Comparison of ENCODE assay signal across 18 cellular contexts in genomic region chr2:167380094-167380493, GRCh38.
A peak's percentile ranks its signal among the peaks of the same experiment; 100 is the strongest.
DNase-seq lines count a peak whose midpoint lies in the region; ATAC-seq, FAIRE-seq and TF ChIP-seq lines count a peak whose summit lies in the region.
"Had no signal": no experiment of that assay in that cellular context is flagged by ENCODE, and none has a peak within 500 bp of the region (broad histone marks: within the 10 kb centered on the region; RNA-seq: fewer than 3 reads in every experiment).

No MANE protein-coding gene starts in this region.

- no peak overlapping the region for H2BK120ac ChIP-seq in H1 (replicated peaks; ENCODE audit: low read depth, low read length)

- dilution Hi-C loops in mammary epithelial cell (cut with HindIII; ENCODE audit: low sequenced_read_pairs): no loop called here

- no peak overlapping the region for H3K18ac ChIP-seq in H1 (ENCODE audit: extremely low read depth, low read length)

- H3K79me2 ChIP-seq in HepG2 (ENCODE audit: insufficient read depth, low read length) (no peaks in the 10 kb centered on the region), H1 (ENCODE audit: control insufficient read depth in 1 of 2, insufficient read depth in 2 of 2, low read length in 2 of 2) (peaks cover 3 to 57% of the 10 kb centered on the region in 2 experiments; a peak in 3 of 4 replicates), mammary epithelial cell (ENCODE audit: insufficient read depth, low read length) (no peaks in the 10 kb centered on the region)

- H3K4me2 ChIP-seq in HepG2 (ENCODE audit: low read depth, low read length): no peak overlapping the region
- H3K4me2 ChIP-seq in H1 (ENCODE audit: insufficient read depth in 1 of 2, low read depth in 2 of 2, low read length in 2 of 2): no peak overlapping the region
- H3K4me2 ChIP-seq in mammary epithelial cell (ENCODE audit: insufficient read depth, low read depth, low read length): no peak overlapping the region
- H3K4me2 ChIP-seq: BLaER1 treated with 17β-estradiol and CSF1 and Interleukin-3, amounts not matched to agents 10 nM and 100 nM had no signal

- no peak overlapping the region for H3K23ac ChIP-seq in H1 (ENCODE audit: insufficient read length)

- H3K27me3 ChIP-seq in HepG2 (ENCODE audit: control insufficient read depth in 1 of 2, insufficient read depth in 2 of 2, low read length in 2 of 2): no peaks in the 10 kb centered on the region
- H3K27me3 ChIP-seq in right lobe of liver: no peaks in the 10 kb centered on the region
- H3K27me3 ChIP-seq in H1 (replicated peaks in 1 of 4; ENCODE audit: control insufficient read depth in 3 of 4, extremely low read depth in 1 of 4, insufficient read depth in 3 of 4, low read length in 3 of 4): no peaks in the 10 kb centered on the region
- no peaks in the 10 kb centered on the region for H3K27me3 ChIP-seq in spleen (replicated peaks in 1 of 7)
- H3K27me3 ChIP-seq in mammary epithelial cell (ENCODE audit: insufficient read depth, low read length): no peaks in the 10 kb centered on the region
- H3K27me3 ChIP-seq: BLaER1 treated with 17β-estradiol and CSF1 and Interleukin-3, amounts not matched to agents 10 nM and 100 nM had no signal

- peak overlapping the region; percentile 14 for H3K4ac ChIP-seq in H1 (replicated peaks; ENCODE audit: insufficient read length, low read depth, low read length)

- H3K4me1 ChIP-seq in HepG2 (ENCODE audit: insufficient read depth, low read length): no peaks in the 10 kb centered on the region
- no peaks in the 10 kb centered on the region for H3K4me1 ChIP-seq in right lobe of liver
- peaks cover 2 to 9% (median 8%) of the 10 kb centered on the region in 4 experiments; a peak in 5 of 7 replicates for H3K4me1 ChIP-seq in H1 (replicated peaks in 1 of 4; ENCODE audit: control insufficient read depth in 3 of 4, insufficient read depth in 4 of 4, low read length in 3 of 4)
- H3K4me1 ChIP-seq in spleen: no peaks in the 10 kb centered on the region
- no peaks in the 10 kb centered on the region for H3K4me1 ChIP-seq in mammary epithelial cell (ENCODE audit: insufficient read depth, low read length)
- H3K4me1 ChIP-seq: BLaER1 treated with 17β-estradiol and CSF1 and Interleukin-3, amounts not matched to agents 10 nM and 100 nM had no signal

- H2BK20ac ChIP-seq in H1 (ENCODE audit: low read length): no peak overlapping the region

- H2AFZ ChIP-seq in HepG2 (ENCODE audit: low read length) (no peak overlapping the region), H1 (ENCODE audit: low read length) (no peak overlapping the region), mammary epithelial cell (ENCODE audit: low read depth, low read length) (no peak overlapping the region)

- no peaks in the 10 kb centered on the region for H3K23me2 ChIP-seq in H1 (ENCODE audit: low read depth, low read length)

- H4K20me1 ChIP-seq in HepG2 (ENCODE audit: insufficient read depth, low read length): no peaks in the 10 kb centered on the region
- H4K20me1 ChIP-seq in H1 (replicated peaks in 1 of 2; ENCODE audit: control insufficient read depth in 1 of 2, insufficient read depth in 2 of 2, low read length in 2 of 2): peaks cover 5 to 8% of the 10 kb centered on the region in 2 experiments
- H4K20me1 ChIP-seq in mammary epithelial cell (ENCODE audit: insufficient read depth, low read length): no peaks in the 10 kb centered on the region
- H4K20me1 ChIP-seq: BLaER1 treated with 17β-estradiol and CSF1 and Interleukin-3, amounts not matched to agents 10 nM and 100 nM had no signal

- FAIRE-seq in HepG2 (lab: Jason Lieb, UNC) (no peak), H1 (lab: Jason Lieb, UNC) (no peak)
- FAIRE-seq: G401.6, GM12891 had no signal

- intact Hi-C loops in HepG2 (cut with micrococcal nuclease; ENCODE audit: unreplicated experiment): no loop called here
- intact Hi-C loops in right lobe of liver (cut with DNase I): no loop called here
- intact Hi-C loops in spleen (cut with DNase I; ENCODE audit: low total_unique reads): no loop called here
- intact Hi-C loops in mammary epithelial cell (cut with micrococcal nuclease): no loop called here

- H3K14ac ChIP-seq in H1 (ENCODE audit: insufficient read length): no peak overlapping the region

- BruUV-seq in HepG2 (replicated peaks; lab: Mats Ljungman, UMichigan): no TSS peak
- no TSS peak for BruUV-seq in mammary epithelial cell (replicated peaks; lab: Mats Ljungman, UMichigan)

- no peak overlapping the region for H2BK5ac ChIP-seq in H1 (ENCODE audit: low read depth, low read length)

- no peak for DNase-seq in HepG2 (ENCODE audit: low spot score)
- DNase-seq in right lobe of liver: no peak
- DNase-seq in H1 (ENCODE audit: low read depth in 1 of 2, low spot score in 2 of 2): no peak
- DNase-seq in spleen: peak; percentile 17
- DNase-seq in germinal center (ENCODE audit: low spot score): no peak
- no peak for DNase-seq in mammary epithelial cell
- DNase-seq: ACHN; Calu3; CD4-positive, CD25-positive, alpha-beta regulatory T cell; DMS 273 treated with DMSO at 0.1 percent for 48 hours; DMS79 treated with DMSO at 0.1 percent for 48 hours; KG1 had no signal

- H3K56ac ChIP-seq in H1 (replicated peaks; ENCODE audit: insufficient read length, low read depth, low read length): no peak overlapping the region

- H4K5ac ChIP-seq in H1 (ENCODE audit: insufficient read length, low read depth, low read length): no peak overlapping the region

- H3K79me1 ChIP-seq in H1 (ENCODE audit: low read depth, low read length): peaks cover 8% of the 10 kb centered on the region

- TF ChIP-seq CTCF in HepG2 (CRISPR knock-in tag; IDR thresholded peaks at IDR 0.05) (peak; percentile 12; the same call in 1 of the 2 replicates), right lobe of liver (IDR thresholded peaks at IDR 0.05) (no peak), H1 (IDR thresholded peaks at IDR 0.05; ENCODE audit: control extremely low read depth in 1 of 3, insufficient read depth in 1 of 3, low read depth in 1 of 3, low read length in 3 of 3) (peak in 1 of 3 experiments; percentile 16; a peak in 1 of 4 replicates), spleen (IDR thresholded peaks at IDR 0.05 in 8 of 11, conservative IDR thresholded peaks at IDR 0.05 in 3 of 11) (no peak), mammary epithelial cell (conservative IDR thresholded peaks at IDR 0.05 in 1 of 2, IDR thresholded peaks at IDR 0.05 in 1 of 2; ENCODE audit: extremely low read depth in 1 of 2, insufficient read depth in 1 of 2, low read depth in 1 of 2, low read length in 2 of 2) (no peak)

- WGBS in HepG2 (ENCODE audit: low lambda C conversion rate): no CpG with 5 or more reads among the region's 2 CpGs
- WGBS in right lobe of liver (ENCODE audit: insufficient coverage, low coverage, low lambda C conversion rate, missing lambda C conversion rate): no CpG with 5 or more reads among the region's 2 CpGs
- 84% methylated on average over 2 of the region's 2 CpGs; no CpG with 5 or more reads in 1 of the 2 experiments for WGBS in H1 (ENCODE audit: extremely low coverage in 1 of 2, insufficient coverage in 1 of 2, insufficient read length in 1 of 2, insufficient replicate concordance in 2 of 2, low coverage in 1 of 2, low lambda C conversion rate in 2 of 2, missing lambda C conversion rate in 1 of 2), 2 experiments
- 79 to 100% (median 91%) methylated on average over 2 of the region's 2 CpGs for WGBS in spleen, 5 donors
- 69% methylated on average over 2 of the region's 2 CpGs for WGBS in mammary epithelial cell (ENCODE audit: low coverage, missing lambda C conversion rate)

- POLR2A ChIA-PET in HepG2 (lab: Yijun Ruan, JAX): interaction anchor here (0.6 kb wide), 1 partner anchor 87 kb away, joined by 3 read pairs; no protein-coding TSS in a partner anchor
- POLR2A ChIA-PET in H1 (lab: Charles Lee; ENCODE audit: partially characterized antibody): no interaction called here

- no peak overlapping the region for H2BK12ac ChIP-seq in H1 (ENCODE audit: low read depth, low read length)

- ATAC-seq in HepG2 (peak; percentile 40; the same call in 1 of the 3 replicates), right lobe of liver (no peak), GM21423 (IDR thresholded peaks at IDR 0.05; ENCODE audit: unreplicated experiment) (no peak)
- ATAC-seq: HCT116 had no signal

- TF ChIP-seq RAD21 in HepG2 (CRISPR knock-in tag; IDR thresholded peaks at IDR 0.05) (no peak), H1 (IDR thresholded peaks at IDR 0.05 in 1 of 2, conservative IDR thresholded peaks at IDR 0.05 in 1 of 2; ENCODE audit: low read depth in 2 of 2, low read length in 2 of 2) (no peak)

- H3K36me3 ChIP-seq in HepG2 (replicated peaks in 1 of 2; ENCODE audit: control insufficient read depth in 1 of 2, insufficient read depth in 2 of 2, low read length in 2 of 2): no peaks in the 10 kb centered on the region
- H3K36me3 ChIP-seq in right lobe of liver: no peaks in the 10 kb centered on the region
- no peaks in the 10 kb centered on the region for H3K36me3 ChIP-seq in H1 (ENCODE audit: control insufficient read depth in 2 of 4, insufficient read depth in 4 of 4, low read length in 3 of 4)
- no peaks in the 10 kb centered on the region for H3K36me3 ChIP-seq in spleen
- H3K36me3 ChIP-seq in mammary epithelial cell (ENCODE audit: insufficient read depth, low read length): no peaks in the 10 kb centered on the region
- H3K36me3 ChIP-seq: BLaER1 treated with 17β-estradiol and CSF1 and Interleukin-3, amounts not matched to agents 10 nM and 100 nM had no signal

- in situ Hi-C loops in HepG2 (cut with HindIII; ENCODE audit: extremely low pct_ligation_motif_present, low pct_unique_long_range_greater_than_20kb): no loop called here
- in situ Hi-C loops in mammary epithelial cell (cut with MboI; ENCODE audit: low sequenced_read_pairs in 2 of 2): no loop called here

- H4K91ac ChIP-seq in H1 (replicated peaks; ENCODE audit: insufficient read length, low read length): peak overlapping the region; percentile 56

- H3K9me3 ChIP-seq in HepG2 (ENCODE audit: low read length) (no peaks in the 10 kb centered on the region), right lobe of liver (no peaks in the 10 kb centered on the region), H1 (ENCODE audit: insufficient read depth in 2 of 2, low read depth in 1 of 2, low read length in 1 of 2) (no peaks in the 10 kb centered on the region), spleen (peaks cover 0 to 15% (median 1%) of the 10 kb centered on the region in 8 donors), mammary epithelial cell (replicated peaks; ENCODE audit: insufficient read depth, low read length) (no peaks in the 10 kb centered on the region)
- H3K9me3 ChIP-seq: BLaER1 treated with 17β-estradiol and CSF1 and Interleukin-3, amounts not matched to agents 10 nM and 100 nM had no signal

- no peak overlapping the region for H3K27ac ChIP-seq in HepG2 (ENCODE audit: extremely low read length, insufficient read depth, low read length)
- no peak overlapping the region for H3K27ac ChIP-seq in right lobe of liver
- no peak overlapping the region for H3K27ac ChIP-seq in H1 (ENCODE audit: low read depth, low read length)
- no peak overlapping the region for H3K27ac ChIP-seq in spleen
- no peak overlapping the region for H3K27ac ChIP-seq in mammary epithelial cell (ENCODE audit: insufficient read depth, low read depth, low read length)
- H3K27ac ChIP-seq: BLaER1 treated with 17β-estradiol and CSF1 and Interleukin-3, amounts not matched to agents 10 nM and 100 nM; HL-60 had no signal

- H2BK15ac ChIP-seq in H1 (ENCODE audit: low read length): no peak overlapping the region

- no peak for TF ChIP-seq POLR2A in HepG2 (IDR thresholded peaks at IDR 0.05; ENCODE audit: insufficient read depth in 1 of 2, low read depth in 2 of 2, low read length in 2 of 2)
- no peak for TF ChIP-seq POLR2A in right lobe of liver (IDR thresholded peaks at IDR 0.05)
- TF ChIP-seq POLR2A in H1 (IDR thresholded peaks at IDR 0.05; ENCODE audit: control extremely low read depth in 1 of 2, low read depth in 2 of 2, low read length in 2 of 2): no peak
- TF ChIP-seq POLR2A in spleen (IDR thresholded peaks at IDR 0.05): no peak

- no peak overlapping the region for H2AK5ac ChIP-seq in H1 (ENCODE audit: low read depth, low read length)

- CTCF ChIA-PET in HepG2 (lab: Yijun Ruan, JAX; ENCODE audit: low intra/inter-chr PET ratio, low total read pairs) (no interaction called here), H1 (lab: Charles Lee; ENCODE audit: partially characterized antibody) (interaction anchor here (0.9 to 2.9 kb wide), 8 partner anchors 9 to 1235 kb away, joined by 3 to 8 read pairs (median 3); no protein-coding TSS in a partner anchor), mammary epithelial cell (lab: Charles Lee; ENCODE audit: low non-redundant PET) (no interaction called here)

- H3K9ac ChIP-seq in HepG2 (ENCODE audit: insufficient read depth, low read depth, low read length) (no peak overlapping the region), H1 (replicated peaks in 1 of 4; ENCODE audit: extremely low read depth in 1 of 4, low read depth in 3 of 4, low read length in 3 of 4) (no peak overlapping the region), mammary epithelial cell (ENCODE audit: insufficient read depth, low read length) (no peak overlapping the region)
- H3K9ac ChIP-seq: BLaER1 treated with 17β-estradiol and CSF1 and Interleukin-3, amounts not matched to agents 10 nM and 100 nM had no signal

- H3K4me3 ChIP-seq in HepG2 (replicated peaks in 1 of 3; ENCODE audit: insufficient read depth in 1 of 3, low read depth in 2 of 3, low read length in 3 of 3): no peak overlapping the region
- no peak overlapping the region for H3K4me3 ChIP-seq in right lobe of liver
- no peak overlapping the region for H3K4me3 ChIP-seq in H1 (ENCODE audit: extremely low read depth in 1 of 4, insufficient read depth in 2 of 4, low read depth in 3 of 4, low read length in 4 of 4)
- H3K4me3 ChIP-seq in spleen: no peak overlapping the region
- no peak overlapping the region for H3K4me3 ChIP-seq in mammary epithelial cell (replicated peaks in 1 of 3; ENCODE audit: insufficient read depth in 1 of 3, low read depth in 2 of 3, low read length in 3 of 3)
- H3K4me3 ChIP-seq: BLaER1 treated with 17β-estradiol and CSF1 and Interleukin-3, amounts not matched to agents 10 nM and 100 nM had no signal

- no peak for TF ChIP-seq EP300 in HepG2 (IDR thresholded peaks at IDR 0.05; ENCODE audit: low read depth in 2 of 2, low read length in 2 of 2)
- TF ChIP-seq EP300 in HepG2 (CRISPR knock-in tag; IDR thresholded peaks at IDR 0.05; ENCODE audit: borderline replicate concordance): no peak
- TF ChIP-seq EP300 in H1 (IDR thresholded peaks at IDR 0.05; ENCODE audit: borderline replicate concordance in 1 of 2, low read depth in 2 of 2, low read length in 2 of 2): no peak

- H4K8ac ChIP-seq in H1 (ENCODE audit: extremely low read depth, insufficient read depth, low read length): peak overlapping the region; percentile 76; the same call in 1 of the 2 replicates
